Comparison of ENCODE assay signal across 8 cellular contexts in genomic region chr6:28838634-28839442, GRCh38.
DNase-seq lines count a peak whose midpoint lies in the region; ATAC-seq, FAIRE-seq and TF ChIP-seq lines count a peak whose summit lies in the region.

No MANE protein-coding gene starts in this region.

- intact Hi-C loops in dendritic cell treated with granulocyte-macrophage colony-stimulating factor and Interleukin-4, amounts not matched to agents 40 ng/mL and 50 ng/mL, for 4 days (cut with micrococcal nuclease), result loop anchor here (1.0 to 5.0 kb wide), 3 partner anchors 24 to 143 kb away; no protein-coding TSS in a partner anchor
- intact Hi-C loops in HepG2 (cut with micrococcal nuclease; ENCODE audit: unreplicated experiment), result loop anchor here (1.0 to 5.0 kb wide), 6 partner anchors 24 to 273 kb away; no protein-coding TSS in a partner anchor

- no peaks in the 10 kb centered on the region for H4K20me1 ChIP-seq in HepG2 (ENCODE audit: insufficient read depth, low read length)

- no peaks in the 10 kb centered on the region for H3K79me2 ChIP-seq in HepG2 (ENCODE audit: insufficient read depth, low read length)

- H3K9ac ChIP-seq in HepG2 (ENCODE audit: insufficient read depth, low read depth, low read length), result peak overlapping the region; percentile 51

- no TSS peak for BruUV-seq in HepG2 (replicated peaks; lab: Mats Ljungman, UMichigan)

- TF ChIP-seq POLR2A in HepG2 (IDR thresholded peaks at IDR 0.05; ENCODE audit: insufficient read depth in 1 of 2, low read depth in 2 of 2, low read length in 2 of 2), result no peak

- H3K4me1 ChIP-seq in HepG2 (ENCODE audit: insufficient read depth, low read length), result peaks cover 11% of the 10 kb centered on the region

- peaks cover 2% of the 10 kb centered on the region for H3K9me3 Mint-ChIP-seq in activated CD4-positive, alpha-beta T cell treated with anti-CD3 and anti-CD28 coated beads, Interleukin-2, amount 10 ng/mL, durations not matched to agents 7 days and 5 days
- H3K9me3 Mint-ChIP-seq in dendritic cell treated with granulocyte-macrophage colony-stimulating factor and Interleukin-4, amounts not matched to agents 40 ng/mL and 50 ng/mL, for 4 days, result no peaks in the 10 kb centered on the region

- peak overlapping the region; percentile 16 for H3K27ac ChIP-seq in HepG2 (ENCODE audit: extremely low read length, insufficient read depth, low read length)

- TF ChIP-seq CTCF in HepG2 (CRISPR knock-in tag; IDR thresholded peaks at IDR 0.05), result peak; percentile 95

- H3K9me3 ChIP-seq in HepG2 (ENCODE audit: low read length), result no peaks in the 10 kb centered on the region

- DNase-seq in AML-193 (lab: John Stamatoyannopoulos, UW) (peak; percentile 82 to 86), GM19239 (ENCODE audit: insufficient read length, low spot score) (peak; percentile 53), NCI-H69 (lab: John Stamatoyannopoulos, UW) (peak; percentile 88), HepG2 (ENCODE audit: low spot score) (peak; percentile 80)
- DNase-seq in activated CD4-positive, alpha-beta T cell treated with anti-CD3 and anti-CD28 coated beads, Interleukin-2, amount 10 ng/mL, durations not matched to agents 7 days and 5 days, result peak; percentile 80
- peak; percentile 89 for DNase-seq in stimulated activated CD4-positive, alpha-beta T cell treated with anti-CD3 and anti-CD28 coated beads, Interleukin-1b, Interleukin-23, amount 100 ng/mL, for 48 hours

- TF ChIP-seq RAD21 in HepG2 (CRISPR knock-in tag; IDR thresholded peaks at IDR 0.05), result no peak; the same call in none of the 2 replicates

- TF ChIP-seq EP300 in HepG2 (IDR thresholded peaks at IDR 0.05; ENCODE audit: low read depth in 2 of 2, low read length in 2 of 2) (no peak), HepG2 (CRISPR knock-in tag; IDR thresholded peaks at IDR 0.05; ENCODE audit: borderline replicate concordance) (no peak)

- peak overlapping the region; percentile 81 for H3K27ac Mint-ChIP-seq in activated CD4-positive, alpha-beta T cell treated with anti-CD3 and anti-CD28 coated beads, Interleukin-2, amount 10 ng/mL, durations not matched to agents 7 days and 5 days
- peak overlapping the region; percentile 70 for H3K27ac Mint-ChIP-seq in dendritic cell treated with granulocyte-macrophage colony-stimulating factor and Interleukin-4, amounts not matched to agents 40 ng/mL and 50 ng/mL, for 4 days

- ATAC-seq in HG03460 (IDR thresholded peaks at IDR 0.05; ENCODE audit: unreplicated experiment) (peak; percentile 44), HepG2 (peak; percentile 94)

- peak overlapping the region; percentile 77 to 94 (median 83) for H3K4me3 ChIP-seq in HepG2 (replicated peaks in 1 of 3; ENCODE audit: insufficient read depth in 1 of 3, low read depth in 2 of 3, low read length in 3 of 3)

- POLR2A ChIA-PET in activated CD4-positive, alpha-beta T cell treated with anti-CD3 and anti-CD28 coated beads, Interleukin-2, amount 10 ng/mL, durations not matched to agents 7 days and 5 days (lab: Charles Lee), result interaction anchor here (0.6 kb wide), 2 partner anchors 25 to 102 kb away, joined by 3 to 4 read pairs; no protein-coding TSS in a partner anchor
- POLR2A ChIA-PET in HepG2 (lab: Yijun Ruan, JAX), result interaction anchor here (0.9 to 2.7 kb wide), 7 partner anchors 43 to 177 kb away, joined by 3 to 17 read pairs (median 9); partner anchors contain the start of gene TRIM27

- peak; percentile 79 for FAIRE-seq in GM19239 (lab: Jason Lieb, UNC)
- peak; percentile 66 for FAIRE-seq in HepG2 (lab: Jason Lieb, UNC)

- peaks cover 47% of the 10 kb centered on the region for H3K27me3 Mint-ChIP-seq in activated CD4-positive, alpha-beta T cell treated with anti-CD3 and anti-CD28 coated beads, Interleukin-2, amount 10 ng/mL, durations not matched to agents 7 days and 5 days
- peaks cover 79% of the 10 kb centered on the region for H3K27me3 Mint-ChIP-seq in dendritic cell treated with granulocyte-macrophage colony-stimulating factor and Interleukin-4, amounts not matched to agents 40 ng/mL and 50 ng/mL, for 4 days

- in situ Hi-C loops in HepG2 (cut with HindIII; ENCODE audit: extremely low pct_ligation_motif_present, low pct_unique_long_range_greater_than_20kb), result loop anchor here (5.0 to 25.0 kb wide), 2 partner anchors 178 to 748 kb away; partner anchors contain the start of gene OR2H2

- peak overlapping the region; percentile 78 for H3K4me2 ChIP-seq in HepG2 (ENCODE audit: low read depth, low read length)

- H2AFZ ChIP-seq in HepG2 (ENCODE audit: low read length), result peak overlapping the region; percentile 78

- CTCF ChIA-PET in activated CD4-positive, alpha-beta T cell treated with anti-CD3 and anti-CD28 coated beads, Interleukin-2, amount 10 ng/mL, durations not matched to agents 7 days and 5 days (lab: Charles Lee), result interaction anchor here (0.6 to 6.8 kb wide), 20 partner anchors 10 to 1604 kb away, joined by 3 to 72 read pairs (median 3); partner anchors contain the start of gene TRIM27
- CTCF ChIA-PET in HepG2 (lab: Yijun Ruan, JAX; ENCODE audit: low intra/inter-chr PET ratio, low total read pairs), result interaction anchor here (1.6 to 3.9 kb wide), 2 partner anchors 152 to 178 kb away, joined by 7 to 84 read pairs; no protein-coding TSS in a partner anchor

- H3K4me3 Mint-ChIP-seq in activated CD4-positive, alpha-beta T cell treated with anti-CD3 and anti-CD28 coated beads, Interleukin-2, amount 10 ng/mL, durations not matched to agents 7 days and 5 days, result peak overlapping the region; percentile 92
- peak overlapping the region; percentile 83 for H3K4me3 Mint-ChIP-seq in dendritic cell treated with granulocyte-macrophage colony-stimulating factor and Interleukin-4, amounts not matched to agents 40 ng/mL and 50 ng/mL, for 4 days

- WGBS in HepG2 (ENCODE audit: low lambda C conversion rate), result under 1% methylated on average over 25 of the region's 43 CpGs

- no peaks in the 10 kb centered on the region for H3K36me3 ChIP-seq in HepG2 (replicated peaks in 1 of 2; ENCODE audit: control insufficient read depth in 1 of 2, insufficient read depth in 2 of 2, low read length in 2 of 2)

- peaks cover 0 to under 1% of the 10 kb centered on the region in 2 experiments; a peak in 2 of 5 replicates for H3K27me3 ChIP-seq in HepG2 (ENCODE audit: control insufficient read depth in 1 of 2, insufficient read depth in 2 of 2, low read length in 2 of 2)

- no peaks in the 10 kb centered on the region for H3K36me3 Mint-ChIP-seq in activated CD4-positive, alpha-beta T cell treated with anti-CD3 and anti-CD28 coated beads, Interleukin-2, amount 10 ng/mL, durations not matched to agents 7 days and 5 days (ENCODE audit: low read depth)
- no peaks in the 10 kb centered on the region for H3K36me3 Mint-ChIP-seq in dendritic cell treated with granulocyte-macrophage colony-stimulating factor and Interleukin-4, amounts not matched to agents 40 ng/mL and 50 ng/mL, for 4 days (ENCODE audit: low read depth)

- peaks cover 27% of the 10 kb centered on the region for H3K4me1 Mint-ChIP-seq in activated CD4-positive, alpha-beta T cell treated with anti-CD3 and anti-CD28 coated beads, Interleukin-2, amount 10 ng/mL, durations not matched to agents 7 days and 5 days
- H3K4me1 Mint-ChIP-seq in dendritic cell treated with granulocyte-macrophage colony-stimulating factor and Interleukin-4, amounts not matched to agents 40 ng/mL and 50 ng/mL, for 4 days (ENCODE audit: low read depth), result peaks cover 22% of the 10 kb centered on the region

TF ChIP-seq in HepG2, 621 proteins besides CTCF, POLR2A, EP300 and RAD21 (continues in another document):
- TF ChIP-seq KMT2B (CRISPR knock-in tag; IDR thresholded peaks at IDR 0.05), result peak; percentile 61
- 0 out of 2 replicates have a peak, but pooled peaks have one; percentile 33 for TF ChIP-seq BRD4 (CRISPR knock-in tag; IDR thresholded peaks at IDR 0.05)
- no peak for TF ChIP-seq POLR2G (IDR thresholded peaks at IDR 0.05; ENCODE audit: low read depth, low read length)
- no peak for TF ChIP-seq CAMTA2 (CRISPR knock-in tag; IDR thresholded peaks at IDR 0.05; ENCODE audit: borderline replicate concordance)
- peak; percentile 34; the same call in 1 of the 2 replicates for TF ChIP-seq WIZ (CRISPR knock-in tag; IDR thresholded peaks at IDR 0.05)
- TF ChIP-seq ZNF740 (CRISPR knock-in tag; IDR thresholded peaks at IDR 0.05), result no peak
- no peak for TF ChIP-seq NFATC3 (CRISPR knock-in tag; IDR thresholded peaks at IDR 0.05)
- TF ChIP-seq ZNF34 (CRISPR knock-in tag; IDR thresholded peaks at IDR 0.05; ENCODE audit: borderline replicate concordance), result peak; percentile 89; the same call in 1 of the 2 replicates
- TF ChIP-seq ZBTB44 (CRISPR knock-in tag; IDR thresholded peaks at IDR 0.05), result no peak
- TF ChIP-seq ZNF335 (CRISPR knock-in tag; IDR thresholded peaks at IDR 0.05), result no peak
- peak; percentile 81; the same call in 1 of the 2 replicates for TF ChIP-seq HOXA5 (CRISPR knock-in tag; IDR thresholded peaks at IDR 0.05)
- TF ChIP-seq IRF9 (CRISPR knock-in tag; IDR thresholded peaks at IDR 0.05; ENCODE audit: borderline replicate concordance), result 0 out of 2 replicates have a peak, but pooled peaks have one; percentile 68
- no peak; the same call in 1 of the 2 replicates for TF ChIP-seq ZNF83 (CRISPR knock-in tag; IDR thresholded peaks at IDR 0.05; ENCODE audit: borderline replicate concordance)

Comparison
In these comparisons a context has a peak if more than half of its experiments do, and no peak if none do; other contexts are left out.
1. Peak in every context shown above with its lines: DNase-seq, ATAC-seq, H3K4me3 ChIP-seq and H3K27ac ChIP-seq.